ENCODE assay signal across 27 cellular contexts in genomic region chr12:5630101-5630500, GRCh38.
"Had no signal": no experiment of that assay in that cellular context is flagged by ENCODE, and none has a peak within 500 bp of the region (broad histone marks: within the 10 kb centered on the region; RNA-seq: fewer than 3 reads in every experiment).

No MANE protein-coding gene starts in this region.

- H3K27ac ChIP-seq: stomach, suprapubic skin, testis, thoracic aorta, thyroid gland, tibial artery, tibial nerve, transverse colon, upper lobe of left lung, upper lobe of right lung, uterus, vagina had no signal

- H3K4me3 ChIP-seq: stomach, suprapubic skin, testis, thoracic aorta, thyroid gland, tibial artery, tibial nerve, transverse colon, upper lobe of left lung, upper lobe of right lung, uterus, vagina had no signal

- DNase-seq: stimulated activated CD4-positive, alpha-beta T cell treated with anti-CD3 and anti-CD28 coated beads, Interleukin-2, amount 100 ng/mL, for 48 hours; stimulated activated CD4-positive, alpha-beta T cell treated with anti-CD3 and anti-CD28 coated beads, Interleukin-4, amount 100 ng/mL, for 1 hour; stimulated activated CD4-positive, alpha-beta T cell treated with anti-CD3 and anti-CD28 coated beads, Interleukin-4, amount 100 ng/mL, for 24 hours; stimulated activated CD4-positive, alpha-beta T cell treated with anti-CD3 and anti-CD28 coated beads, Interleukin-4, amount 100 ng/mL, for 4 hours; stimulated activated CD8-positive, alpha-beta memory T cell treated with anti-CD3 and anti-CD28 coated beads, Interleukin-4, amount 100 ng/mL, for 48 hours; stimulated activated naive B cell treated with anti-CD40 and anti-IgM and Interleukin-4, amounts not matched to agents 10 μg/mL and 1 μg/mL and 100 μg/mL, for 72 hours; stimulated activated naive CD4-positive, alpha-beta T cell; stimulated activated naive CD4-positive, alpha-beta T cell treated with Interleukin-2 at 50 U/mL for 16 hours; stimulated activated naive CD8-positive, alpha-beta T cell treated with anti-CD3 and anti-CD28 coated beads, Interleukin-15, amount 100 ng/mL, for 72 hours; stimulated activated naive CD8-positive, alpha-beta T cell treated with anti-CD3 and anti-CD28 coated beads, Interleukin-15, Interleukin-2, amounts not matched to agents 100 U/mL and 50 U/mL, for 24 hours; stomach; substantia nigra; testis; thyroid gland; tibial artery; transverse colon; trophoblast cell; upper lobe of left lung; upper lobe of right lung; uterus had no signal

- FAIRE-seq: urothelium cell line had no signal

- H3K27me3 ChIP-seq: testis, thyroid gland, tibial nerve, transverse colon, upper lobe of left lung, upper lobe of right lung, uterus, vagina had no signal

- H3K9me3 ChIP-seq: stomach, suprapubic skin, testis, thoracic aorta, thyroid gland, tibial artery, tibial nerve, transverse colon, upper lobe of left lung, upper lobe of right lung, uterus, vagina had no signal

- H3K36me3 ChIP-seq: stomach, suprapubic skin, thoracic aorta, thyroid gland, tibial artery, tibial nerve, transverse colon, upper lobe of right lung, uterus, vagina had no signal

- H3K4me1 ChIP-seq: stomach, suprapubic skin, thyroid gland, tibial artery, transverse colon, upper lobe of right lung, uterus, vagina had no signal

- ATAC-seq: stimulated activated effector memory CD8-positive, alpha-beta T cell treated with anti-CD3 and anti-CD28 coated beads, Interleukin-12 subunit alpha, Interleukin-12 subunit beta, amount 100 ng/mL, for 72 hours; stimulated activated memory B cell treated with anti-CD40 and anti-IgM and Interleukin-4, amounts not matched to agents 10 μg/mL and 1 μg/mL and 100 μg/mL, for 72 hours; stimulated activated naive B cell treated with anti-CD40 and anti-IgM and Interleukin-4, amounts not matched to agents 10 μg/mL and 1 μg/mL and 100 μg/mL, for 72 hours; stimulated activated naive CD8-positive, alpha-beta T cell treated with anti-CD3 and anti-CD28 coated beads, Interleukin-15, amount 100 ng/mL, for 72 hours; stimulated activated naive CD8-positive, alpha-beta T cell treated with anti-CD3 and anti-CD28 coated beads, Interleukin-15, Interleukin-2, amounts not matched to agents 100 U/mL and 50 U/mL, for 24 hours; upper lobe of right lung had no signal
